ENCODE assay signal across 8 cellular contexts in the genomic region with DNA sequence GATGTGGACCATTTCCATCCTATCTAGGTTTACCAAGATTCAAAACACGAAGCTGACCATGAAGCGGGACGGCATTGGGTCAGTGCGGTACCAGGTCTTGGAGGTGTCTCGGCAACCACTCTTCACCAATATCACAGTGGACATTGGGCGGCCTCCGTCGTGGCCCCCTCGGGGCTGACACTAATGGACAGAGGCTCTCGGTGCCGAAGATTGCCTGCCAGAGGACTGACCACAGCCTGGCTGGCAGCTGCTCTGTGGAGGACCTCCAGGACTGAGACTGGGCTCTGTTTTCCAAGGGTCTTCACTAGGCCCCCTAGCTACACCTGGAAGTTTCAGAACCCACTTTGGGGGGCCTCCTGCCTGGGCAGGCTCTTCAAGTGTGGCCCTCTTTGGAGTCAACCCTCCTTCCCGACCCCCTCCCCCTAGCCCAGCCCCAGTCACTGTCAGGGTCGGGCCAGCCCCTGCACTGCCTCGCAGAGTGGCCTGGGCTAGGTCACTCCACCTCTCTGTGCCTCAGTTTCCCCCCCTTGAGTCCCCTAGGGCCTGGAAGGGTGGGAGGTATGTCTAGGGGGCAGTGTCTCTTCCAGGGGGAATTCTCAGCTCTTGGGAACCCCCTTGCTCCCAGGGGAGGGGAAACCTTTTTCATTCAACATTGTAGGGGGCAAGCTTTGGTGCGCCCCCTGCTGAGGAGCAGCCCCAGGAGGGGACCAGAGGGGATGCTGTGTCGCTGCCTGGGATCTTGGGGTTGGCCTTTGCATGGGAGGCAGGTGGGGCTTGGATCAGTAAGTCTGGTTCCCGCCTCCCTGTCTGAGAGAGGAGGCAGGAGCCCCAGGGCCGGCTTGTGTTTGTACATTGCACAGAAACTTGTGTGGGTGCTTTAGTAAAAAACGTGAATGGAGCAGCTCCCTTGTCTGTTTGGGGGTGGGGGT. TPM values are rescaled to one million over a fixed set of nuclear protein-coding genes. Genes with fewer than 3 reads are reported as not detected.
A peak's percentile ranks its signal among the peaks of the same experiment; 100 is the strongest.
DNase-seq lines count a peak whose midpoint lies in the region; ATAC-seq and TF ChIP-seq lines count a peak whose summit lies in the region.

No MANE protein-coding gene starts in this region.

- no peaks in the 10 kb centered on the region for H3K79me2 ChIP-seq in MM.1S (ENCODE audit: low read length)

- H3K27ac ChIP-seq in CD4-positive, alpha-beta T cell (ENCODE audit: low read depth, low read length): no peak overlapping the region
- H3K27ac ChIP-seq in MM.1S (ENCODE audit: low read length): peak overlapping the region; percentile 17; the same call in 1 of the 2 replicates
- peak overlapping the region in 32 of 59 donors; percentile 5 to 85 (median 70) for H3K27ac ChIP-seq in dorsolateral prefrontal cortex

- no peaks in the 10 kb centered on the region for H3K27me3 ChIP-seq in CD4-positive, alpha-beta T cell (ENCODE audit: control insufficient read depth, insufficient read depth, low read length)
- H3K27me3 ChIP-seq in MM.1S (replicated peaks; ENCODE audit: insufficient read depth, low read length): no peaks in the 10 kb centered on the region
- H3K27me3 ChIP-seq in dorsolateral prefrontal cortex: no peaks in the 10 kb centered on the region

- no peak for DNase-seq in CD4-positive, alpha-beta T cell
- no peak for DNase-seq in MM.1S
- DNase-seq in dorsolateral prefrontal cortex: no peak
- DNase-seq in natural killer cell: no peak
- no peak for DNase-seq in iPS-NIHi11 (ENCODE audit: low spot score)
- no peak for DNase-seq in NCI-H2107 treated with DMSO at 0.1 percent for 48 hours (lab: John Stamatoyannopoulos, UW; ENCODE audit: unreplicated experiment)
- no peak for DNase-seq in NCI-H2081 (lab: John Stamatoyannopoulos, UW)

- H3K4me1 ChIP-seq in MM.1S (ENCODE audit: low read length): peaks cover 17% of the 10 kb centered on the region

- H3K27me3 Mint-ChIP-seq in CD4-positive, alpha-beta T cell: no peaks in the 10 kb centered on the region
- no peaks in the 10 kb centered on the region for H3K27me3 Mint-ChIP-seq in natural killer cell (ENCODE audit: low read depth in 2 of 2)

- peak overlapping the region; percentile 62 for H3K27ac Mint-ChIP-seq in CD4-positive, alpha-beta T cell
- peak overlapping the region in 1 of 2 donors; percentile 37 for H3K27ac Mint-ChIP-seq in natural killer cell

- no peaks in the 10 kb centered on the region for H3K36me3 Mint-ChIP-seq in CD4-positive, alpha-beta T cell (ENCODE audit: low read depth)
- H3K36me3 Mint-ChIP-seq in natural killer cell: no peaks in the 10 kb centered on the region

- no peaks in the 10 kb centered on the region for H3K36me3 ChIP-seq in MM.1S (replicated peaks; ENCODE audit: insufficient read depth, low read length)

- intact Hi-C loops in CD4-positive, alpha-beta T cell (cut with DNase I, micrococcal nuclease): loop anchor here (1.0 to 5.0 kb wide), 4 partner anchors 15 to 44 kb away; a partner anchor contains a TSS
- intact Hi-C loops in dorsolateral prefrontal cortex (cut with DNase I): no loop called here
- intact Hi-C loops in natural killer cell (cut with micrococcal nuclease): loop anchor here (1.0 kb wide), 2 partner anchors 16 to 40 kb away; a partner anchor contains a TSS

- TF ChIP-seq CTCF in CD4-positive, alpha-beta T cell (IDR thresholded peaks at IDR 0.05): no peak
- peak; percentile 18; the same call in 1 of the 2 replicates for TF ChIP-seq CTCF in MM.1S (IDR thresholded peaks at IDR 0.05; ENCODE audit: low read length)
- TF ChIP-seq CTCF in dorsolateral prefrontal cortex (IDR thresholded peaks at IDR 0.05 in 54 of 56, conservative IDR thresholded peaks at IDR 0.05 in 2 of 56; ENCODE audit: low read depth in 1 of 56, partially characterized antibody in 56 of 56): no peak
- no peak for TF ChIP-seq CTCF in natural killer cell (IDR thresholded peaks at IDR 0.05)

- H3K9me3 ChIP-seq in CD4-positive, alpha-beta T cell (ENCODE audit: control insufficient read depth, low read length): no peaks in the 10 kb centered on the region
- H3K9me3 ChIP-seq in MM.1S (replicated peaks; ENCODE audit: insufficient read depth, low read length): no peaks in the 10 kb centered on the region

- POLR2A ChIA-PET in CD4-positive, alpha-beta T cell (lab: Charles Lee): no interaction called here

- peaks cover 16% of the 10 kb centered on the region for H3K4me1 Mint-ChIP-seq in CD4-positive, alpha-beta T cell (ENCODE audit: low read depth)
- peaks cover 4 to 19% of the 10 kb centered on the region in 2 donors for H3K4me1 Mint-ChIP-seq in natural killer cell

- H2AFZ ChIP-seq in MM.1S (ENCODE audit: low read length): peak overlapping the region; percentile 91

- H4K20me1 ChIP-seq in MM.1S (ENCODE audit: insufficient read depth, low read length): no peaks in the 10 kb centered on the region

- H3K9ac ChIP-seq in MM.1S (ENCODE audit: low read length): peak overlapping the region; percentile 37; the same call in 1 of the 2 replicates

- no peaks in the 10 kb centered on the region for H3K9me2 ChIP-seq in MM.1S (replicated peaks; ENCODE audit: insufficient read depth, low read length)

- peaks cover 16% of the 10 kb centered on the region for H3F3A ChIP-seq in MM.1S (ENCODE audit: insufficient read depth, low read length)

- H3K4me3 ChIP-seq in MM.1S (ENCODE audit: low read length) (peak overlapping the region; percentile 75), dorsolateral prefrontal cortex (peak overlapping the region in 58 of 59 donors; percentile 42 to 85 (median 74))

- H3K4me2 ChIP-seq in MM.1S (ENCODE audit: low read depth, low read length): peak overlapping the region; percentile 87

- ATAC-seq in CD4-positive, alpha-beta T cell (ENCODE audit: poor library complexity): no peak
- no peak for ATAC-seq in natural killer cell
- ATAC-seq in GM19467 (IDR thresholded peaks at IDR 0.05; ENCODE audit: unreplicated experiment): no peak

- no peaks in the 10 kb centered on the region for H3K9me3 Mint-ChIP-seq in CD4-positive, alpha-beta T cell
- no peaks in the 10 kb centered on the region for H3K9me3 Mint-ChIP-seq in natural killer cell

- CTCF ChIA-PET in CD4-positive, alpha-beta T cell (lab: Charles Lee): interaction anchor here (1.2 to 2.9 kb wide), 3 partner anchors 15 to 58 kb away, joined by 3 to 10 read pairs (median 4); a partner anchor contains a TSS

- H3K4me3 Mint-ChIP-seq in CD4-positive, alpha-beta T cell: peak overlapping the region; percentile 95
- H3K4me3 Mint-ChIP-seq in natural killer cell: peak overlapping the region; percentile 93

RNA-seq across cellular contexts. Expression of a gene that starts 0.9 kb away (rescaled TPM):
- total RNA-seq in CD4-positive, alpha-beta T cell: 1 to 10 TPM in 1 of 2 experiments, under 1 TPM in 1; 0.98 to 1.4 TPM
- 10 to 100 TPM in 119 of 120 experiments, 1 to 10 TPM in 1; 9.0 to 34.0 (median 18.6) TPM for total RNA-seq in dorsolateral prefrontal cortex
- 1 to 10 TPM; 3.8 to 5.2 (median 3.9) TPM for total RNA-seq in natural killer cell

RNA-seq across cellular contexts. Expression of a gene that starts 11.5 kb away (rescaled TPM):
- total RNA-seq in CD4-positive, alpha-beta T cell: under 1 TPM; 0.22 to 0.34 TPM
- 10 to 100 TPM; 33.5 to 97.8 (median 48.8) TPM for total RNA-seq in dorsolateral prefrontal cortex
- 1 to 10 TPM; 1.5 to 5.5 (median 2.2) TPM for total RNA-seq in natural killer cell

RNA-seq across cellular contexts. Expression of a gene that starts 15.8 kb away (rescaled TPM):
- 10 to 100 TPM; 42.9 to 47.0 TPM for total RNA-seq in CD4-positive, alpha-beta T cell
- total RNA-seq in dorsolateral prefrontal cortex: 100 to 1,000 TPM; 112 to 276 (median 202) TPM
- total RNA-seq in natural killer cell: 100 to 1,000 TPM in 2 of 3 donors, 10 to 100 TPM in 1; 76.3 to 115 (median 113) TPM

RNA-seq across cellular contexts. Expression of a gene that starts 20.7 kb away (rescaled TPM):
- 10 to 100 TPM; 10.3 to 12.0 TPM for total RNA-seq in CD4-positive, alpha-beta T cell
- 10 to 100 TPM; 12.0 to 31.1 (median 20.7) TPM for total RNA-seq in dorsolateral prefrontal cortex
- 10 to 100 TPM; 18.2 to 27.3 (median 18.8) TPM for total RNA-seq in natural killer cell

RNA-seq across cellular contexts. Expression of a gene that starts 40.7 kb away (rescaled TPM):
- total RNA-seq in CD4-positive, alpha-beta T cell: under 1 TPM in 1 of 2 experiments, not detected in 1; 0.17 TPM
- 10 to 100 TPM; 10.7 to 88.7 (median 26.9) TPM for total RNA-seq in dorsolateral prefrontal cortex
- total RNA-seq in natural killer cell: under 1 TPM in 2 of 3 donors, not detected in 1; 0.29 to 0.55 TPM

Comparison
In these comparisons a context has a peak if more than half of its experiments do, and no peak if none do; other contexts are left out.
1. RNA of a gene that starts 11.5 kb away (total RNA-seq): 33.5 to 97.8 TPM in dorsolateral prefrontal cortex; 1.5 to 5.5 TPM in natural killer cell and 0.22 to 0.34 TPM in CD4-positive, alpha-beta T cell; every median in the first group is over 4 times any median in the second.
2. intact Hi-C loops: an anchor here in CD4-positive, alpha-beta T cell (1.0 to 5.0 kb wide) and natural killer cell (1.0 kb wide); none called in dorsolateral prefrontal cortex.